Comparison of ENCODE assay signal across 16 cellular contexts in genomic region chr5:144711172-144711571, GRCh38.
DNase-seq lines count a peak whose midpoint lies in the region; ATAC-seq, FAIRE-seq and TF ChIP-seq lines count a peak whose summit lies in the region.
"Had no signal": no experiment of that assay in that cellular context is flagged by ENCODE, and none has a peak within 500 bp of the region (broad histone marks: within the 10 kb centered on the region; RNA-seq: fewer than 3 reads in every experiment).

No MANE protein-coding gene starts in this region.

- H3K9me3 Mint-ChIP-seq in MCF 10A (ENCODE audit: unreplicated experiment) = peaks cover 8% of the 10 kb centered on the region
- peaks cover 4% of the 10 kb centered on the region for H3K9me3 Mint-ChIP-seq in T-helper 2 cell treated with Interferon-gamma antibody and Interleukin-4, amounts not matched to agents 5 μg/mL and 100 μg/mL, for 36 hours

- H3K9me3 ChIP-seq in OCI-LY7 (ENCODE audit: low read length) = 0 out of 2 replicates have a peak, but pooled peaks cover 3% of the 10 kb centered on the region
- H3K9me3 ChIP-seq: SJSA1 had no signal

- no peaks in the 10 kb centered on the region for H3K9me2 ChIP-seq in OCI-LY7 (ENCODE audit: insufficient read depth, low read length)

- no peak overlapping the region for H3K27ac ChIP-seq in OCI-LY7 (ENCODE audit: low read depth, low read length, poor library complexity, severe bottlenecking)
- H3K27ac ChIP-seq: SJSA1 had no signal

- H3K4me1 ChIP-seq in OCI-LY7 (ENCODE audit: insufficient read depth, low read length, poor library complexity, severe bottlenecking) = peaks cover 29% of the 10 kb centered on the region
- H3K4me1 ChIP-seq: SJSA1 had no signal

- no peaks in the 10 kb centered on the region for H4K20me1 ChIP-seq in OCI-LY7 (ENCODE audit: insufficient read depth, low read length)

- POLR2A ChIA-PET in OCI-LY7 (lab: Charles Lee) (interaction anchor here (0.5 to 1.1 kb wide), 3 partner anchors 21 to 841 kb away, joined by 3 to 4 read pairs (median 3); no protein-coding TSS in a partner anchor), MCF 10A (lab: Yijun Ruan, JAX) (no interaction called here)

- no peak for TF ChIP-seq CTCF in OCI-LY7 (conservative IDR thresholded peaks at IDR 0.05; ENCODE audit: low read length)
- TF ChIP-seq CTCF in MCF 10A (IDR thresholded peaks at IDR 0.05; ENCODE audit: unreplicated experiment) = no peak

- no peaks in the 10 kb centered on the region for H3K36me3 ChIP-seq in OCI-LY7 (ENCODE audit: insufficient read depth, low read length)
- H3K36me3 ChIP-seq: SJSA1 had no signal

- H3K79me2 ChIP-seq in OCI-LY7 (ENCODE audit: insufficient read depth, low read depth, low read length) = no peaks in the 10 kb centered on the region

- H2AFZ ChIP-seq in OCI-LY7 (ENCODE audit: low read length) = no peak overlapping the region

- BruUV-seq in OCI-LY7 (replicated peaks; lab: Mats Ljungman, UMichigan) (no TSS peak), MCF 10A (replicated peaks; lab: Mats Ljungman, UMichigan) (no TSS peak)

- H3K4me1 Mint-ChIP-seq in MCF 10A (ENCODE audit: insufficient read depth, unreplicated experiment) = no peaks in the 10 kb centered on the region
- no peaks in the 10 kb centered on the region for H3K4me1 Mint-ChIP-seq in T-helper 2 cell treated with Interferon-gamma antibody and Interleukin-4, amounts not matched to agents 5 μg/mL and 100 μg/mL, for 36 hours (ENCODE audit: low read depth)

- no peaks in the 10 kb centered on the region for H3K27me3 Mint-ChIP-seq in MCF 10A (ENCODE audit: insufficient read depth, unreplicated experiment)
- no peaks in the 10 kb centered on the region for H3K27me3 Mint-ChIP-seq in T-helper 2 cell treated with Interferon-gamma antibody and Interleukin-4, amounts not matched to agents 5 μg/mL and 100 μg/mL, for 36 hours (ENCODE audit: low read depth)

- FAIRE-seq in GM12891 (lab: Jason Lieb, UNC) = no peak

- no peak overlapping the region for H3K27ac Mint-ChIP-seq in MCF 10A (ENCODE audit: low read depth, unreplicated experiment)
- H3K27ac Mint-ChIP-seq in T-helper 2 cell treated with Interferon-gamma antibody and Interleukin-4, amounts not matched to agents 5 μg/mL and 100 μg/mL, for 36 hours = no peak overlapping the region
- H3K27ac Mint-ChIP-seq: H9 had no signal

- intact Hi-C loops in OCI-LY7 (cut with micrococcal nuclease; ENCODE audit: unreplicated experiment) = loop anchor here (2.0 to 5.0 kb wide), 2 partner anchors 154 to 166 kb away; no protein-coding TSS in a partner anchor
- intact Hi-C loops in MCF 10A (cut with micrococcal nuclease) = no loop called here

- no peak overlapping the region for H3K4me3 Mint-ChIP-seq in MCF 10A (ENCODE audit: unreplicated experiment)
- no peak overlapping the region for H3K4me3 Mint-ChIP-seq in T-helper 2 cell treated with Interferon-gamma antibody and Interleukin-4, amounts not matched to agents 5 μg/mL and 100 μg/mL, for 36 hours
- H3K4me3 Mint-ChIP-seq: H9 had no signal

- DNase-seq in GM12891 (ENCODE audit: insufficient read length, low spot score) = no peak
- no peak for DNase-seq in OCI-LY7 (ENCODE audit: low spot score)
- no peak for DNase-seq in stimulated activated naive CD4-positive, alpha-beta T cell (lab: John Stamatoyannopoulos, UW)
- DNase-seq in MCF 10A (ENCODE audit: unreplicated experiment) = no peak
- no peak for DNase-seq in T-helper 2 cell treated with Interferon-gamma antibody and Interleukin-4, amounts not matched to agents 5 μg/mL and 100 μg/mL, for 36 hours (ENCODE audit: low spot score)
- DNase-seq: ACHN, GDM1, H9, NCI-H1417 treated with DMSO at 0.1 percent for 48 hours, NCI-H187 treated with DMSO at 0.1 percent for 48 hours, NCI-H226, T-helper 2 cell had no signal

- ATAC-seq in HG03159 (IDR thresholded peaks at IDR 0.05; ENCODE audit: unreplicated experiment) (peak; percentile 33), GM19463 (IDR thresholded peaks at IDR 0.05; ENCODE audit: unreplicated experiment) (no peak)
- ATAC-seq: Panc1 had no signal

- H3K4me3 ChIP-seq in OCI-LY7 (ENCODE audit: low read depth, low read length, poor library complexity, severe bottlenecking) = no peak overlapping the region
- H3K4me3 ChIP-seq: SJSA1 had no signal

- H3K4me2 ChIP-seq in OCI-LY7 (ENCODE audit: low read length) = peak overlapping the region; percentile 71

- CTCF ChIA-PET in OCI-LY7 (lab: Charles Lee; ENCODE audit: unreplicated experiment) (no interaction called here), MCF 10A (lab: Yijun Ruan, JAX) (no interaction called here)

- no peaks in the 10 kb centered on the region for H3K36me3 Mint-ChIP-seq in MCF 10A (ENCODE audit: insufficient read depth, unreplicated experiment)
- no peaks in the 10 kb centered on the region for H3K36me3 Mint-ChIP-seq in T-helper 2 cell treated with Interferon-gamma antibody and Interleukin-4, amounts not matched to agents 5 μg/mL and 100 μg/mL, for 36 hours (ENCODE audit: low read depth)

- TF ChIP-seq POLR2A in GM12891 (IDR thresholded peaks at IDR 0.05; ENCODE audit: low read depth, low read length) = no peak

TF ChIP-seq in GM12891, 5 proteins besides CTCF, POLR2A, EP300 and RAD21:
- TF ChIP-seq POLR2AphosphoS5 (IDR thresholded peaks at IDR 0.05; ENCODE audit: low read depth, low read length) = no peak
- TF ChIP-seq SPI1 (IDR thresholded peaks at IDR 0.05; ENCODE audit: low read depth, low read length) = peak; percentile 26; the same call in 1 of the 2 replicates
